ENCODE assay signal across 9 cellular contexts in the genomic region with DNA sequence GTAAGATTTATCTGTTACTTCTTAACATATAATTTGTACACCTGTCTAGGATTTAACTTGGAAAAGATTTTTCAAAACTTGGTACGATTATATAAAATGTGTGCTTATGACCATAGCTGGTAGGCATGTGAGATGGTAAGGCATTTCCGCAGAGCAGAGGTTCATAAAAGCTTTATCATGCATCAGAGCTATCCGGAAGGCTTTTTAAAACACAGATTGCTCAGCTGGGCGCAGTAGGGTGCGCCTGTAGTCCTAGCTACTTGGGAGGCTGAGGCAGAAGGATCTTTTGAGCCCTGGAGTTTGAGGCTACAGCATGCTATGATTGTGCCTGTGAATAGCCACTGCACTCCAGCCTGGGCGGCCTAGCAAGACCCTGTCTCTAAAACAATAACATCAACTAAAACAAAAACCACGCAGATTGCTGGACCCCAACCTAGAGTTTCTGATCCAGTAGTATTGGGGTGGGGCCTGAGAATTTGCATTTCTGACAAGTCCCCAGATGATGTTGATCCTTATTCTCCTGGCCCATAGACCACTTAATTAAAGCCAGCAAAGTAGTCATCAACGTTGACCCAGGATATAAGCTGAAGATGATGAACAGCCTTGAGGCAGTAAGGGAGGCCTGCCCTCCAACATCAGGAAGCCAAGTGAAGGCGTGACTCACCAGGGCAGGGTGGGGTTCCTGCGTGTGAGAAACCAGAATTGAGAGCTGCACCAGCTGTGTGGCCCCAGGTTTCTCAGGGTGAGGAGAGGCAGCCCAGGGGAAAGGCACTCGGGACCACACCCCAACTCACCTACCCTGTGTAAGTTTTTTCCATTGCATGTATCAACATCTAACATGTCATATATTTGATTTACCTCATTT. TPM values are rescaled to one million over a fixed set of nuclear protein-coding genes. Genes with fewer than 3 reads are reported as not detected.
DNase-seq lines count a peak whose midpoint lies in the region; ATAC-seq and TF ChIP-seq lines count a peak whose summit lies in the region.
"Had no signal": no experiment of that assay in that cellular context is flagged by ENCODE, and none has a peak within 500 bp of the region (broad histone marks: within the 10 kb centered on the region; RNA-seq: fewer than 3 reads in every experiment).

No MANE protein-coding gene starts in this region.

- H3K27ac ChIP-seq in breast epithelium (no peak overlapping the region), left ventricle myocardium inferior (replicated peaks) (no peak overlapping the region)

- peak overlapping the region; percentile 33 for H3K4me3 Mint-ChIP-seq in MCF 10A (ENCODE audit: unreplicated experiment)
- H3K4me3 Mint-ChIP-seq in activated T-helper 17 cell treated with anti-CD3 and anti-CD28 coated beads, Interleukin-2, amount 50 U/mL, for 72 hours = no peak overlapping the region
- H3K4me3 Mint-ChIP-seq: brain had no signal

- BruUV-seq in MCF 10A (replicated peaks; lab: Mats Ljungman, UMichigan) = no TSS peak

- DNase-seq in MCF 10A (ENCODE audit: unreplicated experiment) (peak; percentile 97), breast epithelium (ENCODE audit: low spot score in 2 of 2) (no peak), NOMO-1 treated with dmso at 0.1 percent for 144 hours (lab: John Stamatoyannopoulos, UW; ENCODE audit: unreplicated experiment) (peak; percentile 60), left ventricle myocardium inferior (peak; percentile 29), NCI-H774 (lab: John Stamatoyannopoulos, UW) (no peak)
- peak; percentile 55 for DNase-seq in stimulated activated CD8-positive, alpha-beta memory T cell treated with anti-CD3 and anti-CD28 coated beads, Interleukin-4, amount 100 ng/mL, for 24 hours (ENCODE audit: low read depth)

- POLR2A ChIA-PET in MCF 10A (lab: Yijun Ruan, JAX) = interaction anchor here (0.8 to 17.4 kb wide), 12 partner anchors 9 to 131 kb away, joined by 3 to 570 read pairs (median 6); a partner anchor contains a TSS

- no peak for TF ChIP-seq POLR2A in breast epithelium (IDR thresholded peaks at IDR 0.05)

- H3K4me3 ChIP-seq in breast epithelium = no peak overlapping the region
- H3K4me3 ChIP-seq in left ventricle myocardium inferior = no peak overlapping the region

- H3K9me3 ChIP-seq in breast epithelium (no peaks in the 10 kb centered on the region), left ventricle myocardium inferior (replicated peaks) (no peaks in the 10 kb centered on the region)

- peak overlapping the region; percentile 75 for H3K27ac Mint-ChIP-seq in MCF 10A (ENCODE audit: low read depth, unreplicated experiment)
- peak overlapping the region; percentile 48 for H3K27ac Mint-ChIP-seq in activated T-helper 17 cell treated with anti-CD3 and anti-CD28 coated beads, Interleukin-2, amount 50 U/mL, for 72 hours
- H3K27ac Mint-ChIP-seq: brain had no signal

- H3K27me3 ChIP-seq in breast epithelium = no peaks in the 10 kb centered on the region
- H3K27me3 ChIP-seq in left ventricle myocardium inferior (ENCODE audit: low read depth) = peaks cover 2% of the 10 kb centered on the region

- intact Hi-C loops in MCF 10A (cut with micrococcal nuclease) (no loop called here), breast epithelium (cut with DNase I; ENCODE audit: low total_unique reads) (loop anchor here (10.0 kb wide), 1 partner anchor 331 kb away; no protein-coding TSS in a partner anchor), left ventricle myocardium inferior (cut with micrococcal nuclease) (loop anchor here (10.0 kb wide), 2 partner anchors 61 to 101 kb away; a partner anchor contains a TSS)

- H3K36me3 ChIP-seq in breast epithelium (no peaks in the 10 kb centered on the region), left ventricle myocardium inferior (no peaks in the 10 kb centered on the region)

- CTCF ChIA-PET in MCF 10A (lab: Yijun Ruan, JAX) = interaction anchor here (0.9 to 8.1 kb wide), 7 partner anchors 10 to 265 kb away, joined by 3 to 161 read pairs (median 3); a partner anchor contains a TSS

- peaks cover 0 to 11% of the 10 kb centered on the region in 2 donors for H3K4me1 ChIP-seq in breast epithelium
- H3K4me1 ChIP-seq in left ventricle myocardium inferior = peaks cover 26% of the 10 kb centered on the region

- peaks cover 7% of the 10 kb centered on the region for H3K36me3 Mint-ChIP-seq in MCF 10A (ENCODE audit: insufficient read depth, unreplicated experiment)
- no peaks in the 10 kb centered on the region for H3K36me3 Mint-ChIP-seq in activated T-helper 17 cell treated with anti-CD3 and anti-CD28 coated beads, Interleukin-2, amount 50 U/mL, for 72 hours (ENCODE audit: low read depth)
- H3K36me3 Mint-ChIP-seq: brain had no signal

- peak; percentile 91 for ATAC-seq in activated T-helper 17 cell treated with anti-CD3 and anti-CD28 coated beads, Interleukin-2, amount 50 U/mL, for 72 hours (replicated peaks)
- no peak for ATAC-seq in HG02840 (IDR thresholded peaks at IDR 0.05; ENCODE audit: low FRiP score, unreplicated experiment)

- H3K27me3 Mint-ChIP-seq in MCF 10A (ENCODE audit: insufficient read depth, unreplicated experiment) = no peaks in the 10 kb centered on the region
- H3K27me3 Mint-ChIP-seq in activated T-helper 17 cell treated with anti-CD3 and anti-CD28 coated beads, Interleukin-2, amount 50 U/mL, for 72 hours = no peaks in the 10 kb centered on the region

- TF ChIP-seq CTCF in MCF 10A (IDR thresholded peaks at IDR 0.05; ENCODE audit: unreplicated experiment) = no peak
- no peak for TF ChIP-seq CTCF in breast epithelium (IDR thresholded peaks at IDR 0.05)
- no peak for TF ChIP-seq CTCF in left ventricle myocardium inferior (IDR thresholded peaks at IDR 0.05; ENCODE audit: borderline replicate concordance)

- peaks cover 43% of the 10 kb centered on the region for H3K4me1 Mint-ChIP-seq in MCF 10A (ENCODE audit: insufficient read depth, unreplicated experiment)
- peaks cover 12% of the 10 kb centered on the region for H3K4me1 Mint-ChIP-seq in activated T-helper 17 cell treated with anti-CD3 and anti-CD28 coated beads, Interleukin-2, amount 50 U/mL, for 72 hours

- H3K9me3 Mint-ChIP-seq in MCF 10A (ENCODE audit: unreplicated experiment) = no peaks in the 10 kb centered on the region
- no peaks in the 10 kb centered on the region for H3K9me3 Mint-ChIP-seq in activated T-helper 17 cell treated with anti-CD3 and anti-CD28 coated beads, Interleukin-2, amount 50 U/mL, for 72 hours

RNA-seq across cellular contexts. Expression of a gene that starts 21.6 kb away (rescaled TPM):
- total RNA-seq in MCF 10A (2022) (242 and 295 TPM in 2 replicates), breast epithelium (10 to 100 TPM; 26.1 to 46.8 (median 42.6) TPM), left ventricle myocardium inferior (10.5 TPM)
- 100 to 1,000 TPM in 1 of 2 donors, 10 to 100 TPM in 1; 77.3 to 124 TPM for total RNA-seq in activated T-helper 17 cell treated with anti-CD3 and anti-CD28 coated beads, Interleukin-2, amount 50 U/mL, for 72 hours

RNA-seq across cellular contexts. Expression of a gene that starts 39.7 kb away (rescaled TPM):
- total RNA-seq in MCF 10A (2022) = 54.5 and 56.1 TPM in 2 replicates
- 10 to 100 TPM; 19.0 to 20.2 (median 19.5) TPM for total RNA-seq in breast epithelium
- 10 to 100 TPM; 25.2 to 28.9 TPM for total RNA-seq in activated T-helper 17 cell treated with anti-CD3 and anti-CD28 coated beads, Interleukin-2, amount 50 U/mL, for 72 hours
- 19.2 TPM for total RNA-seq in left ventricle myocardium inferior

Comparison
In these comparisons a context has a peak if more than half of its experiments do, and no peak if none do; other contexts are left out.
1. DNase-seq: peak in MCF 10A (single experiment), NOMO-1 treated with dmso at 0.1 percent for 144 hours (single experiment), left ventricle myocardium inferior (single experiment) and stimulated activated CD8-positive, alpha-beta memory T cell treated with anti-CD3 and anti-CD28 coated beads, Interleukin-4, amount 100 ng/mL, for 24 hours (single experiment); none in breast epithelium (0 of 2) and NCI-H774 (single experiment).